ENCODE assay signal across 23 cellular contexts in genomic region chr12:119225454-119225853, GRCh38. TPM values are rescaled to one million over a fixed set of nuclear protein-coding genes. Genes with fewer than 3 reads are reported as not detected.
DNase-seq lines count a peak whose midpoint lies in the region; ATAC-seq, FAIRE-seq and TF ChIP-seq lines count a peak whose summit lies in the region.
"Had no signal": no experiment of that assay in that cellular context is flagged by ENCODE, and none has a peak within 500 bp of the region (broad histone marks: within the 10 kb centered on the region; RNA-seq: fewer than 3 reads in every experiment).

No MANE protein-coding gene starts in this region.

- H2BK120ac ChIP-seq in H1 (replicated peaks; ENCODE audit: low read depth, low read length), result no peak overlapping the region

- DNase-seq in T47D (ENCODE audit: low read depth in 1 of 2, low spot score in 1 of 2), result peak; percentile 27 to 64
- no peak for DNase-seq in MCF 10A (ENCODE audit: unreplicated experiment)
- DNase-seq in NCI-H2196 (lab: John Stamatoyannopoulos, UW; ENCODE audit: unreplicated experiment), result peak; percentile 37
- peak in 1 of 2 experiments; percentile 42 for DNase-seq in H1 (ENCODE audit: low read depth in 1 of 2, low spot score in 2 of 2)
- DNase-seq in activated CD4-positive, alpha-beta memory T cell treated with anti-CD3 and anti-CD28 coated beads for 36 hours, result no peak
- DNase-seq in effector memory CD4-positive, alpha-beta T cell, result no peak
- DNase-seq: activated effector memory CD4-positive, alpha-beta T cell treated with Interleukin-2 at 50 U/mL for 16 hours; CD8-positive, alpha-beta T cell; dermis blood vessel endothelial cell; left colon; MV-4-11; occipital lobe; SJCRH30; stimulated activated CD4-positive, alpha-beta T cell treated with anti-CD3 and anti-CD28 coated beads, Interleukin-2, amount 100 ng/mL, for 24 hours; stomach; T-helper 2 cell had no signal

- no peak for TF ChIP-seq EP300 in H1 (IDR thresholded peaks at IDR 0.05; ENCODE audit: borderline replicate concordance in 1 of 2, low read depth in 2 of 2, low read length in 2 of 2)

- H3K23me2 ChIP-seq in H1 (ENCODE audit: low read depth, low read length), result no peaks in the 10 kb centered on the region

- H2AK5ac ChIP-seq in H1 (ENCODE audit: low read depth, low read length), result no peak overlapping the region

- H3K27me3 ChIP-seq in H1 (replicated peaks in 1 of 4; ENCODE audit: control insufficient read depth in 3 of 4, extremely low read depth in 1 of 4, insufficient read depth in 3 of 4, low read length in 3 of 4) (no peaks in the 10 kb centered on the region), skeletal muscle tissue (ENCODE audit: control insufficient read depth in 3 of 3, insufficient read depth in 3 of 3, low read length in 3 of 3) (no peaks in the 10 kb centered on the region)
- H3K27me3 ChIP-seq in effector memory CD4-positive, alpha-beta T cell (replicated peaks; ENCODE audit: control insufficient read depth, insufficient read depth, low read length, poor library complexity, severe bottlenecking), result no peaks in the 10 kb centered on the region
- H3K27me3 ChIP-seq: breast epithelium, SJCRH30 had no signal

- no peak overlapping the region for H3K4me2 ChIP-seq in H1 (ENCODE audit: insufficient read depth in 1 of 2, low read depth in 2 of 2, low read length in 2 of 2)

- H3K4ac ChIP-seq in H1 (replicated peaks; ENCODE audit: insufficient read length, low read depth, low read length), result no peak overlapping the region

- no peak overlapping the region for H3K4me3 ChIP-seq in H1 (ENCODE audit: extremely low read depth in 1 of 4, insufficient read depth in 2 of 4, low read depth in 3 of 4, low read length in 4 of 4)
- H3K4me3 ChIP-seq in skeletal muscle tissue (ENCODE audit: low read length in 3 of 3), result peak overlapping the region in 2 of 3 donors; percentile 4 to 5
- no peak overlapping the region for H3K4me3 ChIP-seq in effector memory CD4-positive, alpha-beta T cell (ENCODE audit: insufficient read depth, low read depth, low read length, poor library complexity, severe bottlenecking)
- H3K4me3 ChIP-seq: breast epithelium, SJCRH30, stomach had no signal

- 0 out of 2 replicates have a peak overlapping the region, but pooled peaks have one; percentile 9 for H3K18ac ChIP-seq in H1 (ENCODE audit: extremely low read depth, low read length)

- H4K91ac ChIP-seq in H1 (replicated peaks; ENCODE audit: insufficient read length, low read length), result no peak overlapping the region

- no peaks in the 10 kb centered on the region for H4K20me1 ChIP-seq in H1 (replicated peaks in 1 of 2; ENCODE audit: control insufficient read depth in 1 of 2, insufficient read depth in 2 of 2, low read length in 2 of 2)

- H4K5ac ChIP-seq in H1 (ENCODE audit: insufficient read length, low read depth, low read length), result no peak overlapping the region

- in situ Hi-C loops in T47D (cut with HindIII; ENCODE audit: low pct_unique_long_range_greater_than_20kb, low sequenced_read_pairs), result no loop called here

- H3K27me3 Mint-ChIP-seq in MCF 10A (ENCODE audit: insufficient read depth, unreplicated experiment), result no peaks in the 10 kb centered on the region
- no peaks in the 10 kb centered on the region for H3K27me3 Mint-ChIP-seq in activated CD4-positive, alpha-beta memory T cell treated with anti-CD3 and anti-CD28 coated beads for 36 hours

- peak; percentile 41 to 45 for TF ChIP-seq RAD21 in H1 (IDR thresholded peaks at IDR 0.05 in 1 of 2, conservative IDR thresholded peaks at IDR 0.05 in 1 of 2; ENCODE audit: low read depth in 2 of 2, low read length in 2 of 2)

- no peaks in the 10 kb centered on the region for H3K36me3 ChIP-seq in H1 (ENCODE audit: control insufficient read depth in 2 of 4, insufficient read depth in 4 of 4, low read length in 3 of 4)
- no peaks in the 10 kb centered on the region for H3K36me3 ChIP-seq in skeletal muscle tissue (ENCODE audit: control insufficient read depth in 3 of 3, insufficient read depth in 3 of 3, low read length in 3 of 3)
- H3K36me3 ChIP-seq in effector memory CD4-positive, alpha-beta T cell (ENCODE audit: control insufficient read depth, insufficient read depth, low read length), result no peaks in the 10 kb centered on the region
- H3K36me3 ChIP-seq: breast epithelium, SJCRH30, stomach had no signal

- no peaks in the 10 kb centered on the region for H3K79me1 ChIP-seq in H1 (ENCODE audit: low read depth, low read length)

- no peaks in the 10 kb centered on the region for H3K79me2 ChIP-seq in H1 (ENCODE audit: control insufficient read depth in 1 of 2, insufficient read depth in 2 of 2, low read length in 2 of 2)

- TF ChIP-seq POLR2A in H1 (IDR thresholded peaks at IDR 0.05; ENCODE audit: control extremely low read depth in 1 of 2, low read depth in 2 of 2, low read length in 2 of 2), result no peak

- peak; percentile 73 for FAIRE-seq in H1 (lab: Jason Lieb, UNC)
- FAIRE-seq: frontal cortex, H54 had no signal

- BruUV-seq in MCF 10A (replicated peaks; lab: Mats Ljungman, UMichigan), result no TSS peak

- intact Hi-C loops in MCF 10A (cut with micrococcal nuclease), result loop anchor here (10.0 kb wide), 1 partner anchor 51 kb away; the partner anchor contains the start of gene HSPB8
- intact Hi-C loops in activated CD4-positive, alpha-beta memory T cell treated with anti-CD3 and anti-CD28 coated beads for 36 hours (cut with micrococcal nuclease), result no loop called here

- H3K9me3 ChIP-seq in H1 (ENCODE audit: insufficient read depth in 2 of 2, low read depth in 1 of 2, low read length in 1 of 2) (peaks cover 5 to 8% of the 10 kb centered on the region in 2 experiments), skeletal muscle tissue (ENCODE audit: control insufficient read depth in 3 of 3, low read length in 3 of 3) (no peaks in the 10 kb centered on the region)
- no peaks in the 10 kb centered on the region for H3K9me3 ChIP-seq in effector memory CD4-positive, alpha-beta T cell (ENCODE audit: control insufficient read depth, low read length)
- H3K9me3 ChIP-seq: breast epithelium, SJCRH30, stomach had no signal

- H4K8ac ChIP-seq in H1 (ENCODE audit: extremely low read depth, insufficient read depth, low read length), result no peak overlapping the region

- H2AFZ ChIP-seq in H1 (ENCODE audit: low read length), result peak overlapping the region; percentile 20; the same call in 1 of the 2 replicates

- no peak overlapping the region for H2BK5ac ChIP-seq in H1 (ENCODE audit: low read depth, low read length)

- no peaks in the 10 kb centered on the region for H3K4me1 Mint-ChIP-seq in MCF 10A (ENCODE audit: insufficient read depth, unreplicated experiment)
- no peaks in the 10 kb centered on the region for H3K4me1 Mint-ChIP-seq in activated CD4-positive, alpha-beta memory T cell treated with anti-CD3 and anti-CD28 coated beads for 36 hours (ENCODE audit: low read depth)

- ATAC-seq in HG03520 (IDR thresholded peaks at IDR 0.05; ENCODE audit: unreplicated experiment), result no peak
- ATAC-seq: activated CD4-positive, CD25-positive, alpha-beta regulatory T cell treated with anti-CD3 and anti-CD28 coated beads, Interleukin-2, amount 50 U/mL, for 24 hours; CD8-positive, alpha-beta T cell; left colon had no signal

- WGBS in H1 (ENCODE audit: extremely low coverage in 1 of 2, insufficient coverage in 1 of 2, insufficient read length in 1 of 2, insufficient replicate concordance in 2 of 2, low coverage in 1 of 2, low lambda C conversion rate in 2 of 2, missing lambda C conversion rate in 1 of 2), 2 experiments, result 75% methylated on average over 4 of the region's 4 CpGs; no CpG with 5 or more reads in 1 of the 2 experiments

- no peak overlapping the region for H3K14ac ChIP-seq in H1 (ENCODE audit: insufficient read length)

- H3K4me1 ChIP-seq in H1 (replicated peaks in 1 of 4; ENCODE audit: control insufficient read depth in 3 of 4, insufficient read depth in 4 of 4, low read length in 3 of 4), result peaks cover 0 to 5% (median under 1%) of the 10 kb centered on the region in 4 experiments; a peak in 4 of 7 replicates
- peaks cover 0 to 11% (median 4%) of the 10 kb centered on the region in 3 donors for H3K4me1 ChIP-seq in skeletal muscle tissue (ENCODE audit: control insufficient read depth in 3 of 3, insufficient read depth in 3 of 3, low read length in 3 of 3)
- H3K4me1 ChIP-seq in effector memory CD4-positive, alpha-beta T cell (ENCODE audit: control insufficient read depth, insufficient read depth, low read length, poor library complexity, severe bottlenecking), result no peaks in the 10 kb centered on the region
- H3K4me1 ChIP-seq: breast epithelium, SJCRH30, stomach had no signal

- peaks cover 14% of the 10 kb centered on the region for H3K9me3 Mint-ChIP-seq in MCF 10A (ENCODE audit: unreplicated experiment)
- no peaks in the 10 kb centered on the region for H3K9me3 Mint-ChIP-seq in activated CD4-positive, alpha-beta memory T cell treated with anti-CD3 and anti-CD28 coated beads for 36 hours
- H3K9me3 Mint-ChIP-seq: CD8-positive, alpha-beta T cell had no signal

- no peaks in the 10 kb centered on the region for H3K36me3 Mint-ChIP-seq in MCF 10A (ENCODE audit: insufficient read depth, unreplicated experiment)
- H3K36me3 Mint-ChIP-seq in activated CD4-positive, alpha-beta memory T cell treated with anti-CD3 and anti-CD28 coated beads for 36 hours, result no peaks in the 10 kb centered on the region
- H3K36me3 Mint-ChIP-seq: CD8-positive, alpha-beta T cell had no signal

- no peak overlapping the region for H2BK15ac ChIP-seq in H1 (ENCODE audit: low read length)

- H3K9ac ChIP-seq in H1 (replicated peaks in 1 of 4; ENCODE audit: extremely low read depth in 1 of 4, low read depth in 3 of 4, low read length in 3 of 4) (no peak overlapping the region), skeletal muscle tissue (ENCODE audit: low read depth in 1 of 3, low read length in 3 of 3) (peak overlapping the region in 1 of 3 donors; percentile 27)

- TF ChIP-seq CTCF in MCF 10A (IDR thresholded peaks at IDR 0.05; ENCODE audit: unreplicated experiment) (no peak), H1 (IDR thresholded peaks at IDR 0.05; ENCODE audit: control extremely low read depth in 1 of 3, insufficient read depth in 1 of 3, low read depth in 1 of 3, low read length in 3 of 3) (peak; percentile 17 to 51 (median 31); a peak in 3 of 4 replicates)

- CTCF ChIA-PET in MCF 10A (lab: Yijun Ruan, JAX), result no interaction called here
- CTCF ChIA-PET in H1 (lab: Charles Lee; ENCODE audit: partially characterized antibody), result interaction anchor here (0.6 to 3.2 kb wide), 9 partner anchors 10 to 224 kb away, joined by 3 to 9 read pairs (median 4); no protein-coding TSS in a partner anchor
- CTCF ChIA-PET in activated CD4-positive, alpha-beta memory T cell treated with anti-CD3 and anti-CD28 coated beads for 36 hours (lab: Charles Lee), result no interaction called here

- no peak overlapping the region for H3K56ac ChIP-seq in H1 (replicated peaks; ENCODE audit: insufficient read length, low read depth, low read length)

- H3K27ac ChIP-seq in H1 (ENCODE audit: low read depth, low read length), result peak overlapping the region; percentile 16; the same call in 1 of the 2 replicates
- no peak overlapping the region for H3K27ac ChIP-seq in skeletal muscle tissue (ENCODE audit: low read depth, low read length)
- no peak overlapping the region for H3K27ac ChIP-seq in effector memory CD4-positive, alpha-beta T cell (ENCODE audit: insufficient read depth, low read length, poor library complexity, severe bottlenecking)
- H3K27ac ChIP-seq: breast epithelium, epithelial cell of prostate, SJCRH30, stomach had no signal

- no peak overlapping the region for H2BK20ac ChIP-seq in H1 (ENCODE audit: low read length)

- H3K27ac Mint-ChIP-seq in MCF 10A (ENCODE audit: low read depth, unreplicated experiment), result no peak overlapping the region
- no peak overlapping the region for H3K27ac Mint-ChIP-seq in activated CD4-positive, alpha-beta memory T cell treated with anti-CD3 and anti-CD28 coated beads for 36 hours
- H3K27ac Mint-ChIP-seq: CD8-positive, alpha-beta T cell had no signal

- H3K4me3 Mint-ChIP-seq in MCF 10A (ENCODE audit: unreplicated experiment), result no peak overlapping the region
- H3K4me3 Mint-ChIP-seq in activated CD4-positive, alpha-beta memory T cell treated with anti-CD3 and anti-CD28 coated beads for 36 hours, result no peak overlapping the region
- H3K4me3 Mint-ChIP-seq: CD8-positive, alpha-beta T cell had no signal

- no peak overlapping the region for H3K23ac ChIP-seq in H1 (ENCODE audit: insufficient read length)

- POLR2A ChIA-PET in MCF 10A (lab: Yijun Ruan, JAX) (no interaction called here), H1 (lab: Charles Lee; ENCODE audit: partially characterized antibody) (interaction anchor here (1.0 kb wide), 1 partner anchor 21 kb away, joined by 3 read pairs; no protein-coding TSS in a partner anchor)
- POLR2A ChIA-PET in activated CD4-positive, alpha-beta memory T cell treated with anti-CD3 and anti-CD28 coated beads for 36 hours (lab: Charles Lee), result no interaction called here

- H2BK12ac ChIP-seq in H1 (ENCODE audit: low read depth, low read length), result no peak overlapping the region

RNA-seq across cellular contexts. Expression of gene HSPB8, which starts 46.7 kb away (rescaled TPM):
- total RNA-seq in MCF 10A (2022), result 0.23 and 0.27 TPM in 2 replicates
- 11.7 TPM in 2 replicates for total RNA-seq in H1 (2021; fragmentation: NEBNext Ultra II Directional; extraction: Animal tissue kit (Norgen Biotek cat#: 25700))
- 17.4 and 28.2 TPM in 2 replicates for polyA plus RNA-seq in H1 (2011; rRNA removed)
- 13.1 TPM for polyA plus RNA-seq in H1 (2011; cell fraction: cytosol; rRNA removed)
- 11.9 TPM for polyA plus RNA-seq in H1 (2011; cell fraction: nucleus; rRNA removed)
- 17.8 to 18.5 TPM (median 18.0 TPM) in 4 replicates for polyA plus RNA-seq in H1 (2012, experiment 1 of 2)
- polyA plus RNA-seq in H1 (2012, experiment 2 of 2), result 26.1 TPM
- 5.5 TPM for polyA plus RNA-seq in H1 (2013, experiment 1 of 2)
- 5.8 TPM for polyA plus RNA-seq in H1 (2013, experiment 2 of 2)
- 9.3 and 14.3 TPM in 2 replicates for polyA minus RNA-seq in H1 (2011; rRNA and poly(A)+ RNA removed)
- polyA minus RNA-seq in H1 (2011; cell fraction: cytosol; rRNA and poly(A)+ RNA removed), result 10.0 TPM
- polyA minus RNA-seq in H1 (2011; cell fraction: nucleus; rRNA and poly(A)+ RNA removed), result 9.2 TPM
- 94.5 TPM for total RNA-seq in skeletal muscle tissue
- total RNA-seq in activated CD4-positive, alpha-beta memory T cell treated with anti-CD3 and anti-CD28 coated beads for 36 hours, result not detected
- total RNA-seq: CD8-positive, alpha-beta T cell had no signal

Comparison
In these comparisons a context has a peak if more than half of its experiments do, and no peak if none do; other contexts are left out.
1. DNase-seq: peak in T47D (2 of 2) and NCI-H2196 (single experiment); none in MCF 10A (single experiment), activated CD4-positive, alpha-beta memory T cell treated with anti-CD3 and anti-CD28 coated beads for 36 hours (single experiment) and effector memory CD4-positive, alpha-beta T cell (0 of 3).
2. H3K4me3 ChIP-seq: peak in skeletal muscle tissue (2 of 3); none in H1 (0 of 4) and effector memory CD4-positive, alpha-beta T cell (single experiment).
3. RNA of gene HSPB8, which starts 46.7 kb away (total RNA-seq): 94.5 TPM in skeletal muscle tissue (single experiment) and 11.7 TPM in H1; 0.23 to 0.27 TPM in MCF 10A and not detected in activated CD4-positive, alpha-beta memory T cell treated with anti-CD3 and anti-CD28 coated beads for 36 hours; every median in the first group is over 10 times any median in the second.